Comparison of ENCODE assay signal across 10 cellular contexts in the genomic region with DNA sequence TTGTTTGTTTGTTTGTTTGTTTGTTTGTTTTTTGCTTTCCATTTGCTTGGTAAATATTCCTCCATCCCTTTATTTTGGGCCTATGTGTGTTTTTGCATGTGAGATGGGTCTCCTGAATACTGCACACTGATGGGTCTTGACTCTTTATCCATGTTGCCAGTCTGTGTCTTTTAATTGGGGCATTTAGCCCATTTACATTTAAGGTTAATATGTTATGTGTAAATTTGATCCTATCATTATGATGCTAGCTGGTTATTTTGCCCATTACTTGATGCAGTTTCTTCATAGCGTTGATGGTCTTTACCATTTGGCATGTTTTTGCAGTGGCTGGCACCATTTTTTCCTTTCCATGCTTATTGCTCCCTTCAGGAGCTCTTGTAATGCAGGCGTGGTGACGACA. TPM values are rescaled to one million over a fixed set of nuclear protein-coding genes. Genes with fewer than 3 reads are reported as not detected.
"Had no signal": no experiment of that assay in that cellular context is flagged by ENCODE, and none has a peak within 500 bp of the region (broad histone marks: within the 10 kb centered on the region; RNA-seq: fewer than 3 reads in every experiment).

No MANE protein-coding gene starts in this region.

RNA-seq across cellular contexts. Expression of a gene that starts 16.4 kb away (rescaled TPM):
- total RNA-seq: activated CD4-positive, alpha-beta memory T cell treated with anti-CD3 and anti-CD28 coated beads for 36 hours; activated CD4-positive, alpha-beta memory T cell treated with anti-CD3 and anti-CD28 coated beads, Interleukin-2, amount 10 ng/mL, durations not matched to agents 7 days and 5 days; activated CD4-positive, alpha-beta T cell treated with anti-CD3 and anti-CD28 coated beads for 36 hours; activated CD4-positive, alpha-beta T cell treated with anti-CD3 and anti-CD28 coated beads, Interleukin-2, amount 10 ng/mL, durations not matched to agents 24 days and 14 days; activated CD8-positive, alpha-beta memory T cell treated with anti-CD3 and anti-CD28 coated beads for 36 hours; activated CD8-positive, alpha-beta memory T cell treated with anti-CD3 and anti-CD28 coated beads, Interleukin-2, amount 10 ng/mL, durations not matched to agents 7 days and 5 days; activated CD8-positive, alpha-beta T cell treated with anti-CD3 and anti-CD28 coated beads for 36 hours; activated CD8-positive, alpha-beta T cell treated with anti-CD3 and anti-CD28 coated beads, Interleukin-2, amount 10 ng/mL, durations not matched to agents 7 days and 5 days; T-helper 1 cell treated with Interleukin-12 subunit alpha and Interleukin-12 subunit beta and Interleukin-4 antibody, amounts not matched to agents 30 ng/mL and 1 ng/mL, for 36 hours; T-helper 2 cell treated with Interferon-gamma antibody and Interleukin-4, amounts not matched to agents 100 ng/mL and 5 ng/mL, for 36 hours had no signal
